Comparison of ENCODE assay signal across 19 cellular contexts in genomic region chr1:29803486-29803885, GRCh38.
DNase-seq lines count a peak whose midpoint lies in the region; ATAC-seq, FAIRE-seq and TF ChIP-seq lines count a peak whose summit lies in the region.
"Had no signal": no experiment of that assay in that cellular context is flagged by ENCODE, and none has a peak within 500 bp of the region (broad histone marks: within the 10 kb centered on the region; RNA-seq: fewer than 3 reads in every experiment).

No MANE protein-coding gene starts in this region.

- FAIRE-seq in K562 (lab: Jason Lieb, UNC) (no peak), GM12891 (lab: Jason Lieb, UNC) (no peak)
- FAIRE-seq: A549 had no signal

- peaks cover 7 to 8% of the 10 kb centered on the region in 2 experiments; a peak in 3 of 5 replicates for H3K4me1 ChIP-seq in K562 (replicated peaks in 1 of 2; ENCODE audit: control insufficient read depth in 2 of 2, insufficient read depth in 2 of 2, low read length in 2 of 2)
- no peaks in the 10 kb centered on the region for H3K4me1 ChIP-seq in mesendoderm (ENCODE audit: control insufficient read depth, low read depth, low read length)
- H3K4me1 ChIP-seq in BE2C = no peaks in the 10 kb centered on the region
- H3K4me1 ChIP-seq: A549 had no signal

- H3K27ac ChIP-seq in K562 (ENCODE audit: extremely low read depth, low read depth, low read length) = no peak overlapping the region
- no peak overlapping the region for H3K27ac ChIP-seq in mesendoderm (ENCODE audit: low read depth, low read length)
- H3K27ac ChIP-seq: A549, C4-2B had no signal

- no peak overlapping the region for H3K4me3 ChIP-seq in K562
- no peak overlapping the region for H3K4me3 ChIP-seq in mesendoderm (ENCODE audit: low read length)
- H3K4me3 ChIP-seq in BE2C (ENCODE audit: low read depth, low read length) = no peak overlapping the region
- H3K4me3 ChIP-seq: A549 had no signal

- H3K79me1 ChIP-seq in mesendoderm (ENCODE audit: low read length) = no peaks in the 10 kb centered on the region

- peak overlapping the region; percentile 57 for H3K56ac ChIP-seq in mesendoderm (ENCODE audit: low read length)

- peak overlapping the region; percentile 25 for H2BK5ac ChIP-seq in mesendoderm (ENCODE audit: low read length)

- H3K36me3 ChIP-seq in K562 (ENCODE audit: control insufficient read depth, insufficient read depth, low read length) (no peaks in the 10 kb centered on the region), mesendoderm (ENCODE audit: control insufficient read depth, insufficient read depth, low read length) (no peaks in the 10 kb centered on the region), BE2C (no peaks in the 10 kb centered on the region)

- ATAC-seq in natural killer cell treated with Interleukin-12 subunit alpha and Interleukin-12 subunit beta and Interleukin-15 and Interleukin-18, amount 100 ng/mL, for 72 hours = no peak
- no peak for ATAC-seq in natural killer cell
- ATAC-seq in K562 = no peak
- ATAC-seq: A549 had no signal

- no peak overlapping the region for H4K8ac ChIP-seq in mesendoderm (ENCODE audit: low read depth, low read length)

- TF ChIP-seq CTCF in natural killer cell (IDR thresholded peaks at IDR 0.05) = no peak
- no peak for TF ChIP-seq CTCF in K562 (IDR thresholded peaks at IDR 0.05 in 2 of 3, conservative IDR thresholded peaks at IDR 0.05 in 1 of 3; ENCODE audit: insufficient read depth in 2 of 3, low read depth in 1 of 3, low read length in 3 of 3)
- no peak for TF ChIP-seq CTCF in BE2C (IDR thresholded peaks at IDR 0.05; ENCODE audit: low read depth, low read length)

- H3K9me3 ChIP-seq in K562 (replicated peaks; ENCODE audit: control insufficient read depth, insufficient read depth, low read depth, low read length) = no peaks in the 10 kb centered on the region
- H3K9me3 ChIP-seq in BE2C = no peaks in the 10 kb centered on the region
- H3K9me3 ChIP-seq: A549, SK-N-SH had no signal

- TF ChIP-seq POLR2A in K562 (conservative IDR thresholded peaks at IDR 0.05) (no peak), GM12891 (IDR thresholded peaks at IDR 0.05; ENCODE audit: low read depth, low read length) (no peak)

- POLR2A ChIA-PET in K562 (lab: Yijun Ruan, JAX) = no interaction called here

- H2AK5ac ChIP-seq in mesendoderm (ENCODE audit: low read length) = no peak overlapping the region

- H4K5ac ChIP-seq in mesendoderm (ENCODE audit: low read length) = no peak overlapping the region

- no TSS peak for BruUV-seq in K562 (replicated peaks; lab: Mats Ljungman, UMichigan)

- no peak overlapping the region for H2BK15ac ChIP-seq in mesendoderm (replicated peaks; ENCODE audit: low read depth)

- H3K4ac ChIP-seq in mesendoderm (ENCODE audit: low read depth, low read length) = no peak overlapping the region

- no peak overlapping the region for H3K27ac Mint-ChIP-seq in natural killer cell treated with Interleukin-12 subunit alpha and Interleukin-12 subunit beta and Interleukin-15 and Interleukin-18, amount 100 ng/mL, for 72 hours
- no peak overlapping the region for H3K27ac Mint-ChIP-seq in natural killer cell
- H3K27ac Mint-ChIP-seq: H9 had no signal

- intact Hi-C loops in natural killer cell (cut with micrococcal nuclease) (no loop called here), K562 (cut with micrococcal nuclease) (no loop called here)

- no peak for TF ChIP-seq EP300 in K562 (IDR thresholded peaks at IDR 0.05; ENCODE audit: low read length)

- 2% methylated on average over 4 of the region's 4 CpGs for WGBS in K562 (ENCODE audit: insufficient coverage, low coverage, missing lambda C conversion rate)
- no CpG with 5 or more reads among the region's 4 CpGs for WGBS in mesendoderm (ENCODE audit: extremely low coverage, insufficient coverage, low lambda C conversion rate)

- DNase-seq in natural killer cell treated with Interleukin-12 subunit alpha and Interleukin-12 subunit beta and Interleukin-15 and Interleukin-18, amount 100 ng/mL, for 72 hours (ENCODE audit: low spot score) = peak; percentile 25
- DNase-seq in natural killer cell = no peak
- no peak for DNase-seq in K562 (ENCODE audit: extremely low read depth in 1 of 4, low spot score in 3 of 4)
- DNase-seq in mesendoderm = no peak
- DNase-seq in SHP77 treated with DMSO at 0.1 percent for 48 hours (lab: John Stamatoyannopoulos, UW) = no peak
- DNase-seq in DMS114 treated with DMSO at 0.1 percent for 48 hours (lab: John Stamatoyannopoulos, UW; ENCODE audit: unreplicated experiment) = no peak
- DNase-seq in GM12891 (ENCODE audit: insufficient read length, low spot score) = no peak
- no peak for DNase-seq in BE2C
- DNase-seq: DMS79 treated with DMSO at 0.1 percent for 48 hours, H9, KBM-7, NCI-H1105 treated with DMSO at 0.1 percent for 48 hours, NCI-H1694 treated with DMSO at 0.1 percent for 48 hours, NCI-H510A, NCI-H774, SHP77, SK-N-SH had no signal

- no peaks in the 10 kb centered on the region for H3K9me1 ChIP-seq in K562 (ENCODE audit: control insufficient read depth, insufficient read depth, low read length)

- peaks cover 0 to 34% of the 10 kb centered on the region in 2 experiments; a peak in 3 of 5 replicates for H3K27me3 ChIP-seq in K562 (ENCODE audit: control insufficient read depth in 2 of 2, insufficient read depth in 2 of 2, low read length in 2 of 2)
- H3K27me3 ChIP-seq in mesendoderm (ENCODE audit: insufficient read depth, low read length, poor library complexity) = no peaks in the 10 kb centered on the region
- H3K27me3 ChIP-seq in BE2C = no peaks in the 10 kb centered on the region

- peaks cover 12% of the 10 kb centered on the region in 2 donors for H3K27me3 Mint-ChIP-seq in natural killer cell treated with Interleukin-12 subunit alpha and Interleukin-12 subunit beta and Interleukin-15 and Interleukin-18, amount 100 ng/mL, for 72 hours
- no peaks in the 10 kb centered on the region for H3K27me3 Mint-ChIP-seq in natural killer cell (ENCODE audit: low read depth in 2 of 2)

- no peaks in the 10 kb centered on the region for H3K4me1 Mint-ChIP-seq in natural killer cell treated with Interleukin-12 subunit alpha and Interleukin-12 subunit beta and Interleukin-15 and Interleukin-18, amount 100 ng/mL, for 72 hours (ENCODE audit: low read depth in 2 of 2)
- H3K4me1 Mint-ChIP-seq in natural killer cell = no peaks in the 10 kb centered on the region

- no peaks in the 10 kb centered on the region for H3K9me3 Mint-ChIP-seq in natural killer cell treated with Interleukin-12 subunit alpha and Interleukin-12 subunit beta and Interleukin-15 and Interleukin-18, amount 100 ng/mL, for 72 hours
- H3K9me3 Mint-ChIP-seq in natural killer cell = no peaks in the 10 kb centered on the region
- H3K9me3 Mint-ChIP-seq: H9 had no signal

- no peaks in the 10 kb centered on the region for H4K20me1 ChIP-seq in K562 (replicated peaks; ENCODE audit: control insufficient read depth, insufficient read depth, low read length)

- CTCF ChIA-PET in K562 (lab: Yijun Ruan, JAX; ENCODE audit: low intra/inter-chr PET ratio) = no interaction called here

- in situ Hi-C loops in K562 (cut with MboI) = loop anchor here (25.0 kb wide), 1 partner anchor 1366 kb away; no protein-coding TSS in a partner anchor

- H3K36me3 Mint-ChIP-seq in natural killer cell treated with Interleukin-12 subunit alpha and Interleukin-12 subunit beta and Interleukin-15 and Interleukin-18, amount 100 ng/mL, for 72 hours = no peaks in the 10 kb centered on the region
- H3K36me3 Mint-ChIP-seq in natural killer cell = no peaks in the 10 kb centered on the region

- no peak overlapping the region for H2AFZ ChIP-seq in K562 (ENCODE audit: low read depth, low read length)

- TF ChIP-seq RAD21 in K562 (CRISPR knock-in tag; conservative IDR thresholded peaks at IDR 0.05 in 1 of 2, IDR thresholded peaks at IDR 0.05 in 1 of 2) = no peak

- no peak overlapping the region for H3K18ac ChIP-seq in mesendoderm (ENCODE audit: low read length)

- H3K9ac ChIP-seq in K562 (ENCODE audit: insufficient read depth in 1 of 2, low read depth in 2 of 2, low read length in 2 of 2) (no peak overlapping the region), mesendoderm (ENCODE audit: low read length) (no peak overlapping the region)
- H3K9ac ChIP-seq: SK-N-SH had no signal

- no peak overlapping the region for H3K4me3 Mint-ChIP-seq in natural killer cell treated with Interleukin-12 subunit alpha and Interleukin-12 subunit beta and Interleukin-15 and Interleukin-18, amount 100 ng/mL, for 72 hours
- no peak overlapping the region for H3K4me3 Mint-ChIP-seq in natural killer cell
- H3K4me3 Mint-ChIP-seq: H9 had no signal

- H2BK120ac ChIP-seq in mesendoderm (ENCODE audit: low read depth, low read length) = no peak overlapping the region

- H3K23ac ChIP-seq in mesendoderm (ENCODE audit: low read length) = peak overlapping the region; percentile 48

- H3K4me2 ChIP-seq in K562 (ENCODE audit: insufficient read depth, low read length) (no peak overlapping the region), mesendoderm (ENCODE audit: low read length) (no peak overlapping the region)
- H3K4me2 ChIP-seq: A549, SK-N-SH had no signal

- H3K79me2 ChIP-seq in K562 (ENCODE audit: control insufficient read depth, insufficient read depth, low read length) (no peaks in the 10 kb centered on the region), mesendoderm (ENCODE audit: control insufficient read depth, insufficient read depth, low read length) (no peaks in the 10 kb centered on the region)

TF ChIP-seq in K562, 482 proteins besides CTCF, POLR2A, EP300 and RAD21 (continues in another document):
- TF ChIP-seq USF2 (CRISPR knock-in tag; IDR thresholded peaks at IDR 0.05) (peak; percentile 42; the same call in 1 of the 2 replicates), ZNF551 (CRISPR knock-in tag; IDR thresholded peaks at IDR 0.05) (no peak)

TF ChIP-seq in GM12891, 5 proteins besides CTCF, POLR2A, EP300 and RAD21:
- TF ChIP-seq POU2F2 (IDR thresholded peaks at IDR 0.05; ENCODE audit: low read depth, low read length) = no peak
- no peak for TF ChIP-seq TAF1 (IDR thresholded peaks at IDR 0.05; ENCODE audit: low read depth, low read length)
- no peak for TF ChIP-seq POLR2AphosphoS5 (IDR thresholded peaks at IDR 0.05; ENCODE audit: low read depth, low read length)
- TF ChIP-seq PAX5 (IDR thresholded peaks at IDR 0.05; ENCODE audit: insufficient read depth, low read length, severe bottlenecking) = no peak
- no peak for TF ChIP-seq SPI1 (IDR thresholded peaks at IDR 0.05; ENCODE audit: low read depth, low read length)
